Comparison of ENCODE assay signal across 9 cellular contexts in genomic region chr12:64088431-64089349, GRCh38.
DNase-seq lines count a peak whose midpoint lies in the region; ATAC-seq and TF ChIP-seq lines count a peak whose summit lies in the region.
"Had no signal": no experiment of that assay in that cellular context is flagged by ENCODE, and none has a peak within 500 bp of the region (broad histone marks: within the 10 kb centered on the region; RNA-seq: fewer than 3 reads in every experiment).

No MANE protein-coding gene starts in this region.

- no peak overlapping the region for H3K27ac Mint-ChIP-seq in nephron progenitor cell
- H3K27ac Mint-ChIP-seq: memory B cell had no signal

- TF ChIP-seq CTCF in mammary epithelial cell (conservative IDR thresholded peaks at IDR 0.05 in 1 of 2, IDR thresholded peaks at IDR 0.05 in 1 of 2; ENCODE audit: extremely low read depth in 1 of 2, insufficient read depth in 1 of 2, low read depth in 1 of 2, low read length in 2 of 2) (no peak), tibial artery (IDR thresholded peaks at IDR 0.05) (no peak), nephron progenitor cell (IDR thresholded peaks at IDR 0.05) (no peak)

- H3K9ac ChIP-seq in mammary epithelial cell (ENCODE audit: insufficient read depth, low read length): peak overlapping the region; percentile 16

- 2% methylated on average over 11 of the region's 12 CpGs for WGBS in mammary epithelial cell (ENCODE audit: low coverage, missing lambda C conversion rate)

- peak; percentile 78 for DNase-seq in DMS53 (lab: John Stamatoyannopoulos, UW)
- DNase-seq in NCI-H2196 (lab: John Stamatoyannopoulos, UW; ENCODE audit: unreplicated experiment): peak; percentile 58
- DNase-seq in mammary epithelial cell: peak; percentile 93
- peak; percentile 95 for DNase-seq in kidney glomerular epithelial cell (lab: John Stamatoyannopoulos, UW)
- peak; percentile 74 for DNase-seq in tibial artery
- no peak for DNase-seq in nephron progenitor cell
- no peak for DNase-seq in stimulated activated naive CD4-positive, alpha-beta T cell (lab: John Stamatoyannopoulos, UW)

- no peaks in the 10 kb centered on the region for H4K20me1 ChIP-seq in mammary epithelial cell (ENCODE audit: insufficient read depth, low read length)

- no peaks in the 10 kb centered on the region for H3K36me3 Mint-ChIP-seq in nephron progenitor cell (ENCODE audit: low read depth)
- H3K36me3 Mint-ChIP-seq: memory B cell had no signal

- peak overlapping the region; percentile 70 for H3K4me2 ChIP-seq in mammary epithelial cell (ENCODE audit: insufficient read depth, low read depth, low read length)

- H3K27me3 ChIP-seq in mammary epithelial cell (ENCODE audit: insufficient read depth, low read length): no peaks in the 10 kb centered on the region
- no peaks in the 10 kb centered on the region for H3K27me3 ChIP-seq in tibial artery

- H3K9me3 ChIP-seq in mammary epithelial cell (replicated peaks; ENCODE audit: insufficient read depth, low read length) (no peaks in the 10 kb centered on the region), tibial artery (no peaks in the 10 kb centered on the region)

- ATAC-seq in HG03280 (IDR thresholded peaks at IDR 0.05; ENCODE audit: unreplicated experiment): no peak

- intact Hi-C loops in mammary epithelial cell (cut with micrococcal nuclease) (loop anchor here (5.0 kb wide), 1 partner anchor 241 kb away; no protein-coding TSS in a partner anchor), tibial artery (cut with DNase I; ENCODE audit: low total_unique reads) (loop anchor here (10.0 kb wide), 1 partner anchor 244 kb away; the partner anchor contains the start of gene SRGAP1)

- peak overlapping the region; percentile 34 for H2AFZ ChIP-seq in mammary epithelial cell (ENCODE audit: low read depth, low read length)

- CTCF ChIA-PET in mammary epithelial cell (lab: Charles Lee; ENCODE audit: low non-redundant PET): no interaction called here

- dilution Hi-C loops in mammary epithelial cell (cut with HindIII; ENCODE audit: low sequenced_read_pairs): no loop called here

- peaks cover 14% of the 10 kb centered on the region for H3K4me1 Mint-ChIP-seq in nephron progenitor cell
- H3K4me1 Mint-ChIP-seq: memory B cell had no signal

- H3K36me3 ChIP-seq in mammary epithelial cell (ENCODE audit: insufficient read depth, low read length) (peaks cover 8% of the 10 kb centered on the region), tibial artery (no peaks in the 10 kb centered on the region)

- H3K9me3 Mint-ChIP-seq in nephron progenitor cell: no peaks in the 10 kb centered on the region
- H3K9me3 Mint-ChIP-seq: memory B cell had no signal

- in situ Hi-C loops in mammary epithelial cell (cut with MboI; ENCODE audit: low sequenced_read_pairs in 2 of 2): loop anchor here in 1 of 2 donors (25.0 kb wide), 1 partner anchor 251 kb away; the partner anchor contains the start of gene SRGAP1

- no peak overlapping the region for H3K4me3 Mint-ChIP-seq in nephron progenitor cell
- H3K4me3 Mint-ChIP-seq: memory B cell had no signal

- H3K4me1 ChIP-seq in mammary epithelial cell (ENCODE audit: insufficient read depth, low read length): peaks cover 30% of the 10 kb centered on the region
- peaks cover 0 to 28% (median 13%) of the 10 kb centered on the region in 4 donors for H3K4me1 ChIP-seq in tibial artery

- no peaks in the 10 kb centered on the region for H3K79me2 ChIP-seq in mammary epithelial cell (ENCODE audit: insufficient read depth, low read length)

- H3K4me3 ChIP-seq in mammary epithelial cell (replicated peaks in 1 of 3; ENCODE audit: insufficient read depth in 1 of 3, low read depth in 2 of 3, low read length in 3 of 3): peak overlapping the region in 2 of 3 experiments; percentile 2 to 19
- H3K4me3 ChIP-seq in tibial artery: peak overlapping the region; percentile 2 to 8

- H3K27ac ChIP-seq in mammary epithelial cell (ENCODE audit: insufficient read depth, low read depth, low read length): peak overlapping the region; percentile 79
- H3K27ac ChIP-seq in tibial artery: peak overlapping the region; percentile 49 to 67

- H3K27me3 Mint-ChIP-seq in nephron progenitor cell (ENCODE audit: low read depth, poor library complexity): no peaks in the 10 kb centered on the region
- H3K27me3 Mint-ChIP-seq: memory B cell had no signal

- BruUV-seq in mammary epithelial cell (replicated peaks; lab: Mats Ljungman, UMichigan): no TSS peak

Comparison
In these comparisons a context has a peak if more than half of its experiments do, and no peak if none do; other contexts are left out.
1. DNase-seq: peak in DMS53 (single experiment), NCI-H2196 (single experiment), mammary epithelial cell (single experiment), kidney glomerular epithelial cell (single experiment) and tibial artery (2 of 2); none in nephron progenitor cell (single experiment) and stimulated activated naive CD4-positive, alpha-beta T cell (0 of 6).